Comparison of ENCODE assay signal across 20 cellular contexts in the genomic region with DNA sequence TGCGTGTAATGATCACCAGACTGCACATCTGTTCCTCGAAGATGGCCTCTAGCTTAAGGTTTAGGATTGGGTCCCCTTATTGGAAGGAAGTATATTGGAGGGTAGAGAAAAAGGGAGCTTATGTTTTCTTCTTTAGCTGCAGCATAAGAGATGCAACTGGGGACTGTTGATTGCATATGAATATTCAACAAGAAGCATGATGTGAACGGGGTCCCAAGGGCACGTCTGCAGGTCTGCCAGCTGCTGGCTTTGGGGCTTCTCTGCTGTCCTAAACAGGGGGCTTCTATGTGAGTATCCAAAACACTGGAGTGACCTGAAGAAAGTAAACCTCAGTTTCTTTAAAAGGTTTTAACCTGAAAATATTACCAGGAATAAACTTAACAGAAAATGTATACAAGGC.
"Had no signal": no experiment of that assay in that cellular context is flagged by ENCODE, and none has a peak within 500 bp of the region (broad histone marks: within the 10 kb centered on the region; RNA-seq: fewer than 3 reads in every experiment).

No MANE protein-coding gene starts in this region.

- H3K4me1 ChIP-seq: colonic mucosa, foreskin keratinocyte had no signal

- H3K4me3 ChIP-seq: colonic mucosa, dorsolateral prefrontal cortex, esophagus muscularis mucosa, gastroesophageal sphincter, heart right ventricle, left lung, lower lobe of right lung had no signal

- ATAC-seq: foreskin keratinocyte, gastroesophageal sphincter, heart right ventricle, left cardiac atrium, left lung, left ventricle myocardium superior, lower lobe of right lung had no signal

- DNase-seq: colonic mucosa; dermis blood vessel endothelial cell; dorsolateral prefrontal cortex; effector CD4-positive, alpha-beta T cell; effector memory CD4-positive, alpha-beta T cell; foreskin keratinocyte; head of caudate nucleus; heart right ventricle; hippocampal formation; left cardiac atrium; left lung; left ventricle myocardium superior; lower lobe of right lung; midbrain had no signal

- FAIRE-seq: endothelial cell of umbilical vein, frontal cortex, islet of Langerhans, keratinocyte had no signal

- H3K27me3 ChIP-seq: colonic mucosa, dorsolateral prefrontal cortex, esophagus muscularis mucosa, foreskin keratinocyte, gastroesophageal sphincter, heart right ventricle, left lung had no signal

- H3K27ac ChIP-seq: colonic mucosa, dorsolateral prefrontal cortex, esophagus muscularis mucosa, foreskin keratinocyte, gastroesophageal sphincter, heart right ventricle, lower lobe of right lung had no signal

- H3K9me3 ChIP-seq: colonic mucosa, esophagus muscularis mucosa, gastroesophageal sphincter, heart right ventricle, left lung, lower lobe of right lung had no signal

- H3K36me3 ChIP-seq: colonic mucosa had no signal
